ENCODE assay signal across 8 cellular contexts in genomic region chrX:136251042-136251991, GRCh38. TPM values are rescaled to one million over a fixed set of nuclear protein-coding genes. Genes with fewer than 3 reads are reported as not detected.
DNase-seq lines count a peak whose midpoint lies in the region; ATAC-seq, FAIRE-seq and TF ChIP-seq lines count a peak whose summit lies in the region.

MAP7D3 (minus strand) TSS chrX:136251400; CDS start chrX:136251358, 42 bp downstream.

- H3K27me3 ChIP-seq in cardiac muscle cell (no peaks in the 10 kb centered on the region), prostate gland (replicated peaks; ENCODE audit: insufficient read depth) (no peaks in the 10 kb centered on the region)

- CTCF ChIA-PET in Calu3 (lab: Charles Lee): no interaction called here

- no TSS peak for BruUV-seq in Calu3 (replicated peaks; lab: Mats Ljungman, UMichigan)

- H3K9ac ChIP-seq in SK-N-MC (ENCODE audit: insufficient read length): peak within 1 kb of the TSS; percentile 62

- H3K4me1 Mint-ChIP-seq in Calu3 (ENCODE audit: low read depth, unreplicated experiment): no peaks in the 10 kb centered on the region

- H3K27ac ChIP-seq in SK-N-MC: no peak within 1 kb of the TSS
- no peak within 1 kb of the TSS for H3K27ac ChIP-seq in cardiac muscle cell
- peak within 1 kb of the TSS in 1 of 2 donors; percentile 51 for H3K27ac ChIP-seq in prostate gland

- H3K4me3 ChIP-seq in SK-N-MC: peak within 1 kb of the TSS; percentile 81
- H3K4me3 ChIP-seq in cardiac muscle cell: peak within 1 kb of the TSS; percentile 53
- H3K4me3 ChIP-seq in prostate gland: peak within 1 kb of the TSS; percentile 44 to 47

- no peaks in the 10 kb centered on the region for H3K9me3 Mint-ChIP-seq in Calu3 (ENCODE audit: low read depth, unreplicated experiment)
- H3K9me3 Mint-ChIP-seq in activated naive CD4-positive, alpha-beta T cell treated with anti-CD3 and anti-CD28 coated beads, Interleukin-2, amount 50 U/mL, for 72 hours: no peaks in the 10 kb centered on the region

- H3K4me3 Mint-ChIP-seq in Calu3 (ENCODE audit: low read depth, unreplicated experiment): peak within 1 kb of the TSS; percentile 78

- intact Hi-C loops in Calu3 (cut with micrococcal nuclease; ENCODE audit: unreplicated experiment): loop anchor here (10.0 kb wide), 1 partner anchor 323 kb away; no protein-coding TSS in a partner anchor
- intact Hi-C loops in prostate gland (cut with DNase I): loop anchor here (5.0 kb wide), 1 partner anchor 79 kb away; no protein-coding TSS in a partner anchor

- H3K36me3 ChIP-seq in SK-N-MC (ENCODE audit: insufficient read depth, low read length) (no peaks in the 10 kb centered on the region), cardiac muscle cell (no peaks in the 10 kb centered on the region), prostate gland (no peaks in the 10 kb centered on the region)

- peak; percentile 88 to 95 for ATAC-seq in activated naive CD4-positive, alpha-beta T cell treated with anti-CD3 and anti-CD28 coated beads, Interleukin-2, amount 50 U/mL, for 72 hours

- TF ChIP-seq CTCF in Calu3 (IDR thresholded peaks at IDR 0.05; ENCODE audit: unreplicated experiment): no peak
- no peak for TF ChIP-seq CTCF in GM20000 (IDR thresholded peaks at IDR 0.05; ENCODE audit: extremely low read depth, missing control alignments)
- no peak for TF ChIP-seq CTCF in cardiac muscle cell (IDR thresholded peaks at IDR 0.05; ENCODE audit: low read depth, low read length)
- TF ChIP-seq CTCF in prostate gland (IDR thresholded peaks at IDR 0.05): no peak

- peak within 1 kb of the TSS; percentile 96 for H3K27ac Mint-ChIP-seq in Calu3 (ENCODE audit: unreplicated experiment)
- H3K27ac Mint-ChIP-seq in activated naive CD4-positive, alpha-beta T cell treated with anti-CD3 and anti-CD28 coated beads, Interleukin-2, amount 50 U/mL, for 72 hours: peak within 1 kb of the TSS; percentile 75 to 76

- no peaks in the 10 kb centered on the region for H3K27me3 Mint-ChIP-seq in Calu3 (ENCODE audit: unreplicated experiment)

- H3K9me3 ChIP-seq in SK-N-MC (ENCODE audit: low read depth, low read length): no peaks in the 10 kb centered on the region
- H3K9me3 ChIP-seq in cardiac muscle cell (ENCODE audit: low read depth): no peaks in the 10 kb centered on the region
- H3K9me3 ChIP-seq in prostate gland: no peaks in the 10 kb centered on the region

- H3K4me1 ChIP-seq in cardiac muscle cell (ENCODE audit: low read depth): no peaks in the 10 kb centered on the region
- H3K4me1 ChIP-seq in prostate gland (replicated peaks): no peaks in the 10 kb centered on the region

- H3K36me3 Mint-ChIP-seq in Calu3 (ENCODE audit: insufficient read depth, unreplicated experiment): peaks cover 12% of the 10 kb centered on the region
- H3K36me3 Mint-ChIP-seq in activated naive CD4-positive, alpha-beta T cell treated with anti-CD3 and anti-CD28 coated beads, Interleukin-2, amount 50 U/mL, for 72 hours: no peaks in the 10 kb centered on the region

- no peak for FAIRE-seq in urothelium cell line (lab: Jason Lieb, UNC)

- WGBS in prostate gland: 4% methylated on average over 13 of the region's 73 CpGs

- DNase-seq in Calu3 (peak; percentile 60), GM20000 (ENCODE audit: low spot score) (peak; percentile 91), HT-29 (ENCODE audit: low spot score) (peak; percentile 45), SK-N-MC (ENCODE audit: low read depth, low spot score) (no peak), cardiac muscle cell (ENCODE audit: low read depth in 1 of 2, low spot score in 1 of 2) (peak; percentile 56 to 76), prostate gland (ENCODE audit: low spot score) (peak; percentile 18), urothelium cell line (ENCODE audit: low spot score) (peak; percentile 68)
- peak; percentile 56 to 66 for DNase-seq in activated naive CD4-positive, alpha-beta T cell treated with anti-CD3 and anti-CD28 coated beads, Interleukin-2, amount 50 U/mL, for 72 hours (ENCODE audit: low spot score in 2 of 2)

- TF ChIP-seq POLR2A in prostate gland (IDR thresholded peaks at IDR 0.05): no peak

RNA-seq across cellular contexts. Expression of gene MAP7D3, which starts in this region (rescaled TPM):
- 7.9 and 8.0 TPM in 2 replicates for total RNA-seq in Calu3 (2022)
- total RNA-seq in HT-29 (2014; rRNA removed; shearing (Covaris generic)): 2.0 and 3.4 TPM in 2 replicates
- 10 to 100 TPM; 14.3 to 19.8 TPM for total RNA-seq in activated naive CD4-positive, alpha-beta T cell treated with anti-CD3 and anti-CD28 coated beads, Interleukin-2, amount 50 U/mL, for 72 hours
- total RNA-seq in cardiac muscle cell: 4.4 and 10.4 TPM in 2 replicates
- 5.7 and 9.0 TPM in 2 replicates for polyA plus RNA-seq in cardiac muscle cell
- total RNA-seq in prostate gland: 10 to 100 TPM in 1 of 2 donors, 1 to 10 TPM in 1; 6.1 to 22.8 TPM
